ENCODE assay signal across 36 cellular contexts in the genomic region with DNA sequence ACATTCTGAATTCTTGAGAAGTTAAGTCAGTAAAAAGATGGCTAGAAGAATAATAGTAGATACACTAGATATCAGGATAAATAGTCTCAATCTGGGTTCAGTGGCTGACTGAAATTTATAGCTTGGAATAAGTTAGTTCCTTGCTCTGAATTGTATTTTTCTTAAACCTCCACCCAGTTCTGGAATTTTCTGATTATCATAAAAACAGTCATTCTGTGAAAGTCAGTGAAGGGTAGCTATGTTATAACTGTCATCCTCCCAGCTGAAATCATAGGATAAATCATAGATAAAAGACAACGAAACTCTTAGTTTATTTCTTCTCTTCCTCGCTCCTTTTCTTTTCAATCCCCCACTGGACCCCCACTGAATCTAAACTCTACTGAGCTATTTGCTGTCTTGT.
"Had no signal": no experiment of that assay in that cellular context is flagged by ENCODE, and none has a peak within 500 bp of the region (broad histone marks: within the 10 kb centered on the region; RNA-seq: fewer than 3 reads in every experiment).

No MANE protein-coding gene starts in this region.

- H3K9me3 Mint-ChIP-seq: activated B cell treated with CpG ODN at 0.5 μM for 24 hours; activated CD4-positive, alpha-beta memory T cell treated with anti-CD3 and anti-CD28 coated beads for 36 hours; activated naive CD4-positive, alpha-beta T cell treated with anti-CD3 and anti-CD28 coated beads, Interleukin-2, amount 10 ng/mL, durations not matched to agents 7 days and 5 days; activated naive CD8-positive, alpha-beta T cell treated with anti-CD3 and anti-CD28 coated beads, Interleukin-2, amount 50 U/mL, for 24 hours; activated T-cell treated with anti-CD3 and anti-CD28 coated beads, Interleukin-2, amount 50 U/mL, for 4 hours; activated T-helper 1 cell treated with anti-CD3 and anti-CD28 coated beads, Interleukin-12 subunit alpha, Interleukin-12 subunit beta, Interleukin-2, Interleukin-4 antibody, amounts not matched to agents 30 ng/mL and 10 ng/mL and 1 ng/mL, durations not matched to agents 14 hours and 24 hours and 36 hours; central memory CD8-positive, alpha-beta T cell; T-cell had no signal

- H3K27me3 ChIP-seq: brain microvascular endothelial cell, cardiac muscle cell had no signal

- H3K27ac Mint-ChIP-seq: activated B cell treated with CpG ODN at 0.5 μM for 24 hours; activated CD4-positive, alpha-beta memory T cell treated with anti-CD3 and anti-CD28 coated beads for 36 hours; activated naive CD4-positive, alpha-beta T cell treated with anti-CD3 and anti-CD28 coated beads, Interleukin-2, amount 10 ng/mL, durations not matched to agents 7 days and 5 days; activated naive CD8-positive, alpha-beta T cell; activated naive CD8-positive, alpha-beta T cell treated with anti-CD3 and anti-CD28 coated beads, Interleukin-2, amount 50 U/mL, for 24 hours; activated T-helper 1 cell treated with anti-CD3 and anti-CD28 coated beads, Interleukin-12 subunit alpha, Interleukin-12 subunit beta, Interleukin-2, Interleukin-4 antibody, amounts not matched to agents 30 ng/mL and 10 ng/mL and 1 ng/mL, durations not matched to agents 14 hours and 24 hours and 36 hours; T-cell had no signal

- H2AFZ ChIP-seq: PC-9 had no signal

- H3K4me3 Mint-ChIP-seq: activated B cell treated with CpG ODN at 0.5 μM for 24 hours; activated CD4-positive, alpha-beta memory T cell treated with anti-CD3 and anti-CD28 coated beads for 36 hours; activated naive CD4-positive, alpha-beta T cell treated with anti-CD3 and anti-CD28 coated beads, Interleukin-2, amount 10 ng/mL, durations not matched to agents 7 days and 5 days; activated naive CD8-positive, alpha-beta T cell; activated naive CD8-positive, alpha-beta T cell treated with anti-CD3 and anti-CD28 coated beads, Interleukin-2, amount 50 U/mL, for 24 hours; activated T-cell treated with anti-CD3 and anti-CD28 coated beads, Interleukin-2, amount 50 U/mL, for 4 hours; activated T-helper 1 cell treated with anti-CD3 and anti-CD28 coated beads, Interleukin-12 subunit alpha, Interleukin-12 subunit beta, Interleukin-2, Interleukin-4 antibody, amounts not matched to agents 30 ng/mL and 10 ng/mL and 1 ng/mL, durations not matched to agents 14 hours and 24 hours and 36 hours; central memory CD8-positive, alpha-beta T cell; T-cell had no signal

- H3K4me2 ChIP-seq: PC-9 had no signal

- H3K27ac ChIP-seq: brain microvascular endothelial cell, cardiac muscle cell, PC-9, VCaP had no signal

- H3K36me3 ChIP-seq: brain microvascular endothelial cell, cardiac muscle cell had no signal

- DNase-seq: activated B cell treated with CpG ODN at 0.5 μM for 24 hours; activated CD4-positive, alpha-beta memory T cell treated with anti-CD3 and anti-CD28 coated beads for 36 hours; activated CD4-positive, alpha-beta T cell treated with anti-CD3 and anti-CD28 coated beads for 4 hours; activated CD4-positive, alpha-beta T cell treated with anti-CD3 and anti-CD28 coated beads, Interleukin-2, amount 50 U/mL, for 1 hour; activated CD4-positive, CD25-positive, alpha-beta regulatory T cell treated with anti-CD3 and anti-CD28 coated beads, Interleukin-2, amount 50 U/mL, for 72 hours; activated CD8-positive, alpha-beta memory T cell treated with anti-CD3 and anti-CD28 coated beads, Interleukin-2, amount 50 U/mL, for 4 hours; activated gamma-delta T cell treated with Interleukin-2 at 50 U/mL for 16 hours; activated naive CD4-positive, alpha-beta T cell treated with anti-CD3 and anti-CD28 coated beads, Interleukin-2, amount 10 ng/mL, durations not matched to agents 7 days and 5 days; activated naive CD8-positive, alpha-beta T cell treated with anti-CD3 and anti-CD28 coated beads, Interleukin-2, amount 50 U/mL, for 24 hours; activated T-cell treated with anti-CD3 and anti-CD28 coated beads for 4 hours; activated T-cell treated with anti-CD3 and anti-CD28 coated beads, Interleukin-2, amount 50 U/mL, for 4 hours; brain microvascular endothelial cell; Kasumi-1; KG1; MM.1S; MV-4-11; NCI-H1092; NCI-H1436 treated with DMSO at 0.1 percent for 48 hours; NCI-H1694 treated with DMSO at 0.1 percent for 48 hours; NCI-H2029; NCI-H526; NCI-H748 treated with DMSO at 0.1 percent for 48 hours; NK-92 treated with Interleukin-12 subunit alpha and Interleukin-12 subunit beta, amount 100 ng/mL, for 24 hours; PC-9; SIG-M5; T-cell; T-helper 2 cell; T-helper 9 cell had no signal

- ATAC-seq: activated naive CD8-positive, alpha-beta T cell treated with anti-CD3 and anti-CD28 coated beads, Interleukin-2, amount 50 U/mL, for 24 hours; activated T-cell treated with anti-CD3 and anti-CD28 coated beads, Interleukin-2, amount 50 U/mL, for 4 hours; Right ventricle myocardium inferior; SK-N-SH treated with all-trans-retinoic acid at 6 μM for 48 hours; T-cell had no signal

- H3K36me3 Mint-ChIP-seq: activated CD4-positive, alpha-beta memory T cell treated with anti-CD3 and anti-CD28 coated beads for 36 hours; activated naive CD4-positive, alpha-beta T cell treated with anti-CD3 and anti-CD28 coated beads, Interleukin-2, amount 10 ng/mL, durations not matched to agents 7 days and 5 days; activated naive CD8-positive, alpha-beta T cell; T-cell had no signal

- H3K27me3 Mint-ChIP-seq: activated B cell treated with CpG ODN at 0.5 μM for 24 hours; activated CD4-positive, alpha-beta memory T cell treated with anti-CD3 and anti-CD28 coated beads for 36 hours; activated naive CD4-positive, alpha-beta T cell treated with anti-CD3 and anti-CD28 coated beads, Interleukin-2, amount 10 ng/mL, durations not matched to agents 7 days and 5 days; activated naive CD8-positive, alpha-beta T cell treated with anti-CD3 and anti-CD28 coated beads, Interleukin-2, amount 50 U/mL, for 24 hours; central memory CD8-positive, alpha-beta T cell had no signal

- H3K4me3 ChIP-seq: cardiac muscle cell, PC-9 had no signal

- FAIRE-seq: RCC 7860 had no signal

- H3K4me1 Mint-ChIP-seq: activated B cell treated with CpG ODN at 0.5 μM for 24 hours; activated naive CD4-positive, alpha-beta T cell treated with anti-CD3 and anti-CD28 coated beads, Interleukin-2, amount 10 ng/mL, durations not matched to agents 7 days and 5 days; activated naive CD8-positive, alpha-beta T cell treated with anti-CD3 and anti-CD28 coated beads, Interleukin-2, amount 50 U/mL, for 24 hours; central memory CD8-positive, alpha-beta T cell; T-cell had no signal
